In the genomic region with DNA sequence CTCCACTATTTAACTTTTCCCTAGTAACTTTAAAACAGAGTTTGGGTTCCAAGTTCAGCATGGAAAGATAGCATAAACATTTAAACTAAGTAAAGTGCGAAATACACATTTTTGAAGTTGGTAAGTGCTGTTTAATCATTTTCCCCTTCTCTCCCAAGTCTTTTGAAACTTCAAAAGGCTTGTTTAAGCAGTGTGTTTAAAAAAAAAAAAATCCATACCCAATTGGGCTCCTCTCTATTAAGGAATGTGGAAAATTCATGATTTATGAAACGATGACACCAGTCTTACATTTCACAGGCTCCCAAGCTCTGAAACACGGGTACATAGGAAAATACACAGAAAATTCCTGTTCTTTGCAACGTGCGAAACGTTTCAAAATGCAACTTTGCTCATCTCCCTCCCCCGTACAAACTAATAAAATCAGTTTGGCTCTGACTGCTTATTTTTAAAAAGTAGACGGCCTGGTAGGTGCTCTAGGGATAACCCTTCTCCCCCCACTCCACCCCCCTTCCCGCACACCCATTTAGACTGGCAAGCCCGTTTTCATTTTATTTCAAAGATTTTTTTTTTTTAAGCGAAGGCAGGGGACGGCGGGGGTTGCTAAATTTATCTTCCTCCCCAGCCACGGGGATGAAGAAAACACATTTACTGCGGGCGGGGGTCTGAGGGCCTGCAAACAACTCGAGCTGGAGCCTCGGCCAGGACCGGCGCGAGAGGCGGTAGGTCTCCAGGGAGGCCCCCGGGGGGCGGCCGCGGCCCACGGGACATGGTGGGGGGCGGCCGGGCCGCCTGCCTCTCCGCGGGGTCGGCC, we compare ENCODE assay signal across 8 cellular contexts. TPM values are rescaled to one million over a fixed set of nuclear protein-coding genes. Genes with fewer than 3 reads are reported as not detected.
DNase-seq lines count a peak whose midpoint lies in the region; ATAC-seq and TF ChIP-seq lines count a peak whose summit lies in the region.

No MANE protein-coding gene starts in this region.

- H3K27me3 ChIP-seq in BLaER1 treated with 17β-estradiol and CSF1 and Interleukin-3, amounts not matched to agents 10 nM and 100 nM: no peaks in the 10 kb centered on the region
- H3K27me3 ChIP-seq in mononuclear cell (ENCODE audit: insufficient read depth, low read length) (no peaks in the 10 kb centered on the region), uterus (no peaks in the 10 kb centered on the region)

- peak overlapping the region; percentile 100 for H3K27ac ChIP-seq in BLaER1 treated with 17β-estradiol and CSF1 and Interleukin-3, amounts not matched to agents 10 nM and 100 nM
- peak overlapping the region; percentile 100 for H3K27ac ChIP-seq in uterus

- H3K4me1 Mint-ChIP-seq in dendritic cell treated with granulocyte-macrophage colony-stimulating factor and Interleukin-4, amounts not matched to agents 40 ng/mL and 50 ng/mL, for 4 days (ENCODE audit: low read depth): peaks cover 26% of the 10 kb centered on the region

- DNase-seq in RPMI8226: peak; percentile 43
- DNase-seq in uterus: peak; percentile 55 to 66
- DNase-seq in NCI-H1105 treated with DMSO at 0.1 percent for 48 hours (lab: John Stamatoyannopoulos, UW): no peak

- H3K9ac ChIP-seq in BLaER1 treated with 17β-estradiol and CSF1 and Interleukin-3, amounts not matched to agents 10 nM and 100 nM: peak overlapping the region; percentile 100

- H4K20me1 ChIP-seq in BLaER1 treated with 17β-estradiol and CSF1 and Interleukin-3, amounts not matched to agents 10 nM and 100 nM: peaks cover 33 to 35% (median 35%) of the 10 kb centered on the region in 11 experiments

- peaks cover 14 to 28% (median 23%) of the 10 kb centered on the region in 11 experiments; a peak in 20 of 22 replicates for H3K36me3 ChIP-seq in BLaER1 treated with 17β-estradiol and CSF1 and Interleukin-3, amounts not matched to agents 10 nM and 100 nM
- no peaks in the 10 kb centered on the region for H3K36me3 ChIP-seq in uterus

- peak overlapping the region; percentile 82 for H3K27ac Mint-ChIP-seq in dendritic cell treated with granulocyte-macrophage colony-stimulating factor and Interleukin-4, amounts not matched to agents 40 ng/mL and 50 ng/mL, for 4 days

- peak overlapping the region; percentile 67 for H3K4me3 Mint-ChIP-seq in dendritic cell treated with granulocyte-macrophage colony-stimulating factor and Interleukin-4, amounts not matched to agents 40 ng/mL and 50 ng/mL, for 4 days

- ATAC-seq in GM21717 (IDR thresholded peaks at IDR 0.05; ENCODE audit: unreplicated experiment) (peak; percentile 9), HG03039 (IDR thresholded peaks at IDR 0.05; ENCODE audit: unreplicated experiment) (no peak)

- TF ChIP-seq CTCF in uterus (IDR thresholded peaks at IDR 0.05): no peak

- peak overlapping the region; percentile 72 to 97 (median 90) for H3K4me2 ChIP-seq in BLaER1 treated with 17β-estradiol and CSF1 and Interleukin-3, amounts not matched to agents 10 nM and 100 nM

- H3K36me3 Mint-ChIP-seq in dendritic cell treated with granulocyte-macrophage colony-stimulating factor and Interleukin-4, amounts not matched to agents 40 ng/mL and 50 ng/mL, for 4 days (ENCODE audit: low read depth): peaks cover 33% of the 10 kb centered on the region

- H3K9me3 Mint-ChIP-seq in dendritic cell treated with granulocyte-macrophage colony-stimulating factor and Interleukin-4, amounts not matched to agents 40 ng/mL and 50 ng/mL, for 4 days: no peaks in the 10 kb centered on the region

- H3K9me3 ChIP-seq in BLaER1 treated with 17β-estradiol and CSF1 and Interleukin-3, amounts not matched to agents 10 nM and 100 nM (replicated peaks in 1 of 11): no peaks in the 10 kb centered on the region
- H3K9me3 ChIP-seq in mononuclear cell (ENCODE audit: low read depth, low read length) (no peaks in the 10 kb centered on the region), uterus (no peaks in the 10 kb centered on the region)

- H3K4me3 ChIP-seq in BLaER1 treated with 17β-estradiol and CSF1 and Interleukin-3, amounts not matched to agents 10 nM and 100 nM: peak overlapping the region; percentile 69 to 92 (median 86)
- H3K4me3 ChIP-seq in mononuclear cell (ENCODE audit: low read length): peak overlapping the region; percentile 76
- peak overlapping the region; percentile 57 to 95 for H3K4me3 ChIP-seq in uterus

- intact Hi-C loops in dendritic cell treated with granulocyte-macrophage colony-stimulating factor and Interleukin-4, amounts not matched to agents 40 ng/mL and 50 ng/mL, for 4 days (cut with micrococcal nuclease): no loop called here
- intact Hi-C loops in uterus (cut with DNase I; ENCODE audit: low total_unique reads): no loop called here

- peaks cover 62 to 74% (median 72%) of the 10 kb centered on the region in 10 experiments for H3K4me1 ChIP-seq in BLaER1 treated with 17β-estradiol and CSF1 and Interleukin-3, amounts not matched to agents 10 nM and 100 nM
- H3K4me1 ChIP-seq in mononuclear cell (ENCODE audit: insufficient read depth, low read length): peaks cover 41% of the 10 kb centered on the region
- H3K4me1 ChIP-seq in uterus: peaks cover 4 to 20% of the 10 kb centered on the region in 2 donors

- H3K27me3 Mint-ChIP-seq in dendritic cell treated with granulocyte-macrophage colony-stimulating factor and Interleukin-4, amounts not matched to agents 40 ng/mL and 50 ng/mL, for 4 days: no peaks in the 10 kb centered on the region

- TF ChIP-seq POLR2A in uterus (IDR thresholded peaks at IDR 0.05): no peak

RNA-seq across cellular contexts. Expression of gene ZFX, which starts 0.8 kb away (rescaled TPM):
- total RNA-seq in mononuclear cell: 129 TPM
- total RNA-seq in uterus: 100 to 1,000 TPM in 3 of 4 donors, 10 to 100 TPM in 1; 60.6 to 211 (median 111) TPM
